ENCODE assay signal across 1 cellular context in genomic region chr1:20405893-20406604, GRCh38.
TF ChIP-seq lines count a peak whose summit lies in the region.

No MANE protein-coding gene starts in this region.

TF ChIP-seq in SK-N-SH treated with all-trans-retinoic acid at 6 μM for 48 hours, 23 proteins besides CTCF, POLR2A, EP300 and RAD21 (continued from another document):
- no peak for TF ChIP-seq TSHZ2 (CRISPR knock-in tag; IDR thresholded peaks at IDR 0.05)
- no peak for TF ChIP-seq ZNF565 (CRISPR knock-in tag; conservative IDR thresholded peaks at IDR 0.05; ENCODE audit: low read depth)
- TF ChIP-seq ARNTL (CRISPR knock-in tag; IDR thresholded peaks at IDR 0.05; ENCODE audit: borderline replicate concordance, low read depth) = no peak
- no peak for TF ChIP-seq RARB (CRISPR knock-in tag; IDR thresholded peaks at IDR 0.05)
